ENCODE assay signal across 8 cellular contexts in the genomic region with DNA sequence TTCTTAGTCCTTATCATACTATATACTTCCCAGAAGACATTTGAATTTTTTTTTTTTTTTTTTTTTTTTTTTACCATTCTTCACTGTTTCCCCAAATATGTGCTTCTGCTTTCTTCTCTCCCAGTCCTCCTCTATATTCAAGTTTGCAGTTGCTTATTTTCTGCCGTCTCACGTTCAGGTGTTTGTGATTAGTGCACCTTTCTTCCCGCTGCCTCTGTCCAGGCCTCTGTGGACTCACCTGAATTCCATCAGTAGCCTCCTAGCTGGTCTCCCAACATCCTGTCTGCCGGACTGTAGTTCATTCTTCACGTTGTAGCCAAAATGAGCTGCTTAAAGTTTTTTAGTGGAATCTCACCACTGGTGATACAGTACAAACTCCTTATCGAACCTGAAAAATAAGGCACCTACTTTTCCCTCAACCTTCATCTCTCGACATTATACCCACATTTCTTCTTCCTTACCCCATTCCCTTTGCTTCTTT. TPM values are rescaled to one million over a fixed set of nuclear protein-coding genes. Genes with fewer than 3 reads are reported as not detected.
DNase-seq lines count a peak whose midpoint lies in the region; ATAC-seq, FAIRE-seq and TF ChIP-seq lines count a peak whose summit lies in the region.

No MANE protein-coding gene starts in this region.

- no peak for DNase-seq in activated naive CD4-positive, alpha-beta T cell treated with anti-CD3 and anti-CD28 coated beads, Interleukin-2, amount 50 U/mL, for 72 hours (ENCODE audit: low spot score in 2 of 2)
- DNase-seq in keratinocyte (ENCODE audit: low read depth, low spot score) (no peak), stomach (no peak), NCI-H446 (lab: John Stamatoyannopoulos, UW) (no peak), NCI-H82 (lab: John Stamatoyannopoulos, UW) (no peak)

- TF ChIP-seq EP300 in stomach (IDR thresholded peaks at IDR 0.05), result no peak

- 90% methylated on average over 7 of the region's 7 CpGs for WGBS in HUES64
- WGBS in stomach, 5 donors, result 90 to 94% (median 93%) methylated on average over 7 of the region's 7 CpGs

- H4K20me1 ChIP-seq in keratinocyte (ENCODE audit: control insufficient read depth, extremely low read depth, insufficient read depth, low read length), result no peaks in the 10 kb centered on the region

- H3K4me1 ChIP-seq in HUES64 (ENCODE audit: insufficient read depth, low read length), result peaks cover 24% of the 10 kb centered on the region
- H3K4me1 ChIP-seq in keratinocyte (ENCODE audit: control insufficient read depth, extremely low read depth, insufficient read depth, low read length), result peaks cover 23% of the 10 kb centered on the region
- peaks cover 11 to 38% (median 22%) of the 10 kb centered on the region in 4 donors for H3K4me1 ChIP-seq in stomach

- intact Hi-C loops in stomach (cut with DNase I; ENCODE audit: low total_unique reads), result no loop called here

- peaks cover 14% of the 10 kb centered on the region in 2 donors for H3K9me3 Mint-ChIP-seq in activated naive CD4-positive, alpha-beta T cell treated with anti-CD3 and anti-CD28 coated beads, Interleukin-2, amount 50 U/mL, for 72 hours

- peak overlapping the region; percentile 93 for H3K4me2 ChIP-seq in keratinocyte (ENCODE audit: control insufficient read depth, extremely low read depth, insufficient read depth, low read depth, low read length)

- H3K27ac Mint-ChIP-seq in activated naive CD4-positive, alpha-beta T cell treated with anti-CD3 and anti-CD28 coated beads, Interleukin-2, amount 50 U/mL, for 72 hours, result peak overlapping the region; percentile 89 to 97

- H3K27me3 ChIP-seq in HUES64 (ENCODE audit: insufficient read depth, low read length), result no peaks in the 10 kb centered on the region
- no peaks in the 10 kb centered on the region for H3K27me3 ChIP-seq in keratinocyte (ENCODE audit: control insufficient read depth, extremely low read depth, insufficient read depth, low read length)
- no peaks in the 10 kb centered on the region for H3K27me3 ChIP-seq in stomach

- TF ChIP-seq CTCF in keratinocyte (optimal IDR thresholded peaks at IDR 0.05 in 1 of 3, IDR thresholded peaks at IDR 0.05 in 1 of 3, conservative IDR thresholded peaks at IDR 0.05 in 1 of 3; ENCODE audit: extremely low read depth in 1 of 3, insufficient read depth in 2 of 3, low read length in 3 of 3) (no peak), stomach (IDR thresholded peaks at IDR 0.05) (no peak)

- H3K4me3 ChIP-seq in HUES64 (ENCODE audit: low read length), result peak overlapping the region; percentile 84
- H3K4me3 ChIP-seq in keratinocyte (ENCODE audit: control insufficient read depth in 2 of 3, extremely low read depth in 1 of 3, insufficient read depth in 2 of 3, low read depth in 1 of 3, low read length in 3 of 3), result peak overlapping the region; percentile 39 to 96 (median 80)
- peak overlapping the region; percentile 82 to 95 (median 89) for H3K4me3 ChIP-seq in stomach

- H3K79me2 ChIP-seq in keratinocyte (ENCODE audit: control insufficient read depth, insufficient read depth, low read length), result peaks cover 30% of the 10 kb centered on the region

- H3K36me3 ChIP-seq in HUES64 (ENCODE audit: insufficient read depth, low read length) (peaks cover 7% of the 10 kb centered on the region; the same call in 1 of the 2 replicates), keratinocyte (ENCODE audit: control insufficient read depth in 2 of 2, extremely low read depth in 1 of 2, insufficient read depth in 2 of 2, low read length in 2 of 2) (peaks cover 0 to 2% of the 10 kb centered on the region in 2 experiments), stomach (no peaks in the 10 kb centered on the region)

- peak; percentile 60 for FAIRE-seq in keratinocyte (lab: Jason Lieb, UNC)

- no peaks in the 10 kb centered on the region for H3K9me1 ChIP-seq in keratinocyte (ENCODE audit: control insufficient read depth, extremely low read depth, insufficient read depth, low read length)

- ATAC-seq in activated naive CD4-positive, alpha-beta T cell treated with anti-CD3 and anti-CD28 coated beads, Interleukin-2, amount 50 U/mL, for 72 hours, result no peak
- ATAC-seq in GM19351 (IDR thresholded peaks at IDR 0.05; ENCODE audit: unreplicated experiment) (no peak), HG03039 (IDR thresholded peaks at IDR 0.05; ENCODE audit: unreplicated experiment) (no peak)

- TF ChIP-seq POLR2A in stomach (IDR thresholded peaks at IDR 0.05), result no peak

- peak overlapping the region; percentile 99 for H2AFZ ChIP-seq in keratinocyte (ENCODE audit: control insufficient read depth, low read length)

- H3K9me3 ChIP-seq in HUES64 (ENCODE audit: insufficient read depth, low read depth, low read length), result no peaks in the 10 kb centered on the region
- H3K9me3 ChIP-seq in keratinocyte (ENCODE audit: control insufficient read depth, low read depth, low read length), result no peaks in the 10 kb centered on the region
- no peaks in the 10 kb centered on the region for H3K9me3 ChIP-seq in stomach

- dilution Hi-C loops in keratinocyte (cut with MboI; ENCODE audit: extremely low pct_ligation_motif_present, low sequenced_read_pairs), result no loop called here

- H3K9ac ChIP-seq in HUES64 (ENCODE audit: low read depth, low read length), result no peak overlapping the region
- H3K9ac ChIP-seq in keratinocyte (ENCODE audit: control insufficient read depth, extremely low read depth, insufficient read depth, low read length), result peak overlapping the region; percentile 33

- peak overlapping the region; percentile 49; the same call in 1 of the 2 replicates for H3K27ac ChIP-seq in HUES64 (ENCODE audit: low read depth, low read length)
- H3K27ac ChIP-seq in keratinocyte (ENCODE audit: control insufficient read depth, insufficient read depth, low read length), result peak overlapping the region; percentile 45
- peak overlapping the region; percentile 49 to 87 (median 70) for H3K27ac ChIP-seq in stomach

- H3K36me3 Mint-ChIP-seq in activated naive CD4-positive, alpha-beta T cell treated with anti-CD3 and anti-CD28 coated beads, Interleukin-2, amount 50 U/mL, for 72 hours, result peaks cover 35 to 43% of the 10 kb centered on the region in 2 donors

RNA-seq across cellular contexts. Expression of a gene that starts 0.8 kb away (rescaled TPM):
- polyA plus RNA-seq in HUES64 (2013, experiment 1 of 2), result 14.8 TPM
- polyA plus RNA-seq in HUES64 (2013, experiment 2 of 2), result 16.1 TPM
- total RNA-seq in activated naive CD4-positive, alpha-beta T cell treated with anti-CD3 and anti-CD28 coated beads, Interleukin-2, amount 50 U/mL, for 72 hours, result 10 to 100 TPM; 14.2 to 16.3 TPM
- polyA plus RNA-seq in keratinocyte, result 7.3 to 10.6 TPM (median 10.6 TPM) in 3 replicates
- 24.8 TPM for polyA plus RNA-seq in keratinocyte (2011; ENCODE audit: low read depth)
- 7.5 and 13.2 TPM in 2 replicates for polyA plus RNA-seq in keratinocyte (2011; cell fraction: cytosol; rRNA removed)
- polyA plus RNA-seq in keratinocyte (2011; cell fraction: nucleus; rRNA removed), result 12.9 and 17.3 TPM in 2 replicates
- 10.1 and 10.8 TPM in 2 replicates for polyA plus RNA-seq in keratinocyte (2012; ENCODE audit: low replicate concordance)
- 0.66 to 8.2 TPM (median 4.3 TPM) in 3 replicates for polyA minus RNA-seq in keratinocyte
- 11.1 TPM for polyA minus RNA-seq in keratinocyte (2011; cell fraction: cytosol; rRNA and poly(A)+ RNA removed)
- polyA minus RNA-seq in keratinocyte (2011; cell fraction: nucleus; rRNA and poly(A)+ RNA removed), result 9.0 and 15.4 TPM in 2 replicates
- total RNA-seq in stomach, result 10 to 100 TPM in 2 of 5 donors, 1 to 10 TPM in 2, under 1 TPM in 1; 0.87 to 41.4 (median 7.5) TPM
- 1 to 10 TPM; 4.1 to 5.9 (median 4.7) TPM for polyA plus RNA-seq in stomach

RNA-seq across cellular contexts. Expression of a gene that starts 54.3 kb away (rescaled TPM):
- 3.7 TPM for polyA plus RNA-seq in HUES64 (2013, experiment 1 of 2)
- 5.0 TPM for polyA plus RNA-seq in HUES64 (2013, experiment 2 of 2)
- total RNA-seq in activated naive CD4-positive, alpha-beta T cell treated with anti-CD3 and anti-CD28 coated beads, Interleukin-2, amount 50 U/mL, for 72 hours, result 10 to 100 TPM in 1 of 2 donors, 1 to 10 TPM in 1; 8.5 to 13.0 TPM
- polyA plus RNA-seq in keratinocyte, result 1.5 to 12.8 TPM (median 8.9 TPM) in 3 replicates
- 4.0 TPM for polyA plus RNA-seq in keratinocyte (2011; ENCODE audit: low read depth)
- 2.7 and 4.0 TPM in 2 replicates for polyA plus RNA-seq in keratinocyte (2011; cell fraction: cytosol; rRNA removed)
- 2.8 TPM in 2 replicates for polyA plus RNA-seq in keratinocyte (2011; cell fraction: nucleus; rRNA removed)
- 3.4 and 5.2 TPM in 2 replicates for polyA plus RNA-seq in keratinocyte (2012; ENCODE audit: low replicate concordance)
- polyA minus RNA-seq in keratinocyte, result 4.4 to 8.5 TPM (median 5.7 TPM) in 3 replicates
- 1.3 TPM for polyA minus RNA-seq in keratinocyte (2011; cell fraction: cytosol; rRNA and poly(A)+ RNA removed)
- 5.0 and 8.9 TPM in 2 replicates for polyA minus RNA-seq in keratinocyte (2011; cell fraction: nucleus; rRNA and poly(A)+ RNA removed)
- total RNA-seq in stomach, result 10 to 100 TPM in 3 of 5 donors, 1 to 10 TPM in 1, under 1 TPM in 1; 0.58 to 24.9 (median 11.4) TPM
- 1 to 10 TPM; 1.2 to 3.6 (median 2.0) TPM for polyA plus RNA-seq in stomach

RNA-seq across cellular contexts. Expression of a gene that starts 54.6 kb away (rescaled TPM):
- polyA plus RNA-seq in HUES64 (2013, experiment 1 of 2), result 34.6 TPM
- 39.8 TPM for polyA plus RNA-seq in HUES64 (2013, experiment 2 of 2)
- 10 to 100 TPM; 24.2 to 42.2 TPM for total RNA-seq in activated naive CD4-positive, alpha-beta T cell treated with anti-CD3 and anti-CD28 coated beads, Interleukin-2, amount 50 U/mL, for 72 hours
- polyA plus RNA-seq in keratinocyte (30.2 to 53.0 TPM (median 30.4 TPM) in 3 replicates), stomach (10 to 100 TPM in 2 of 3 donors, 1 to 10 TPM in 1; 9.9 to 15.7 (median 11.0) TPM)
- polyA plus RNA-seq in keratinocyte (2011; ENCODE audit: low read depth), result 113 TPM
- 29.2 and 52.4 TPM in 2 replicates for polyA plus RNA-seq in keratinocyte (2011; cell fraction: cytosol; rRNA removed)
- polyA plus RNA-seq in keratinocyte (2011; cell fraction: nucleus; rRNA removed), result 19.8 and 31.8 TPM in 2 replicates
- polyA plus RNA-seq in keratinocyte (2012; ENCODE audit: low replicate concordance), result 26.7 and 33.5 TPM in 2 replicates
- 7.9 to 25.2 TPM (median 16.4 TPM) in 3 replicates for polyA minus RNA-seq in keratinocyte
- 59.3 TPM for polyA minus RNA-seq in keratinocyte (2011; cell fraction: cytosol; rRNA and poly(A)+ RNA removed)
- polyA minus RNA-seq in keratinocyte (2011; cell fraction: nucleus; rRNA and poly(A)+ RNA removed), result 25.6 and 36.5 TPM in 2 replicates
- 10 to 100 TPM in 4 of 5 donors, 1 to 10 TPM in 1; 3.5 to 60.1 (median 48.3) TPM for total RNA-seq in stomach
